ENCODE assay signal across 15 cellular contexts in the genomic region with DNA sequence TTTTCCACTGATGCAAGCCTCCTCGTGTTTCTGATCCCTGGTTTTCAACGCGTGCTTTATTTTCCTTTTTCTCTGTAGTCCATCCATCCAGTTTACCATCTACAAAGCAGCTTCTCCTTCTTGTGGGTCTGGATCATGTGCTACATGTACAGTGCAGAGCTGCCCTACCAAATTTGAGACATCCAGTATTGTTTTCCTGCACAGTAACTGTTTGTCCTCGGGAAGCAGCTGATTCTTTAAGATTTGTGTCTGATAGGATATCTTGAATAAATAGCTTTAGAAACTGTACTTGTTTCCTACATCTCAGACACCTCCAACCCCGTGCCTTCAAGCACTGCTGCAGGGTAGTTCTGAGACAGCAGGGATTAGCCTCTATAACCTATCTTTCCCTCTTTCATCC.
DNase-seq lines count a peak whose midpoint lies in the region; ATAC-seq and TF ChIP-seq lines count a peak whose summit lies in the region.
"Had no signal": no experiment of that assay in that cellular context is flagged by ENCODE, and none has a peak within 500 bp of the region (broad histone marks: within the 10 kb centered on the region; RNA-seq: fewer than 3 reads in every experiment).

No MANE protein-coding gene starts in this region.

- no peaks in the 10 kb centered on the region for H4K20me1 ChIP-seq in PC-3 (ENCODE audit: low read length)
- H4K20me1 ChIP-seq: BLaER1 treated with 17β-estradiol and CSF1 and Interleukin-3, amounts not matched to agents 10 nM and 100 nM had no signal

- DNase-seq in PC-3 (no peak), foreskin melanocyte (peak; percentile 96), NK-92 (lab: John Stamatoyannopoulos, UW; ENCODE audit: unreplicated experiment) (no peak), natural killer cell (no peak)
- no peak for DNase-seq in stimulated activated naive B cell treated with anti-CD40 and anti-IgM and Interleukin-4, amounts not matched to agents 10 μg/mL and 1 μg/mL and 100 μg/mL, for 72 hours
- DNase-seq: CD4-positive, CD25-positive, alpha-beta regulatory T cell; DMS79; HFFc6 had no signal

- peak overlapping the region; percentile 27 for H3K27ac Mint-ChIP-seq in stimulated activated naive B cell treated with anti-CD40 and anti-IgM and Interleukin-4, amounts not matched to agents 10 μg/mL and 1 μg/mL and 100 μg/mL, for 72 hours
- H3K27ac Mint-ChIP-seq in natural killer cell = no peak overlapping the region
- H3K27ac Mint-ChIP-seq: CD4-positive, CD25-positive, alpha-beta regulatory T cell; GM23338; HFFc6 had no signal

- no peaks in the 10 kb centered on the region for H3K79me2 ChIP-seq in PC-3 (ENCODE audit: low read length)

- no peak for ATAC-seq in PC-3
- no peak for ATAC-seq in stimulated activated naive B cell treated with anti-CD40 and anti-IgM and Interleukin-4, amounts not matched to agents 10 μg/mL and 1 μg/mL and 100 μg/mL, for 72 hours (replicated peaks)
- ATAC-seq in natural killer cell = no peak
- no peak for ATAC-seq in HG02763 (IDR thresholded peaks at IDR 0.05; ENCODE audit: unreplicated experiment)
- ATAC-seq: GM12878, GM23338, K562 had no signal

- intact Hi-C loops in PC-3 (cut with micrococcal nuclease) (no loop called here), natural killer cell (cut with micrococcal nuclease) (no loop called here)

- H3K4me3 ChIP-seq in PC-3 (ENCODE audit: low read length) = no peak overlapping the region
- H3K4me3 ChIP-seq: BLaER1 treated with 17β-estradiol and CSF1 and Interleukin-3, amounts not matched to agents 10 nM and 100 nM; GM12878; GM23338; HAP-1; K562 had no signal

- no peaks in the 10 kb centered on the region for H3K36me3 ChIP-seq in PC-3 (ENCODE audit: low read depth, low read length)
- H3K36me3 ChIP-seq: BLaER1 treated with 17β-estradiol and CSF1 and Interleukin-3, amounts not matched to agents 10 nM and 100 nM; HAP-1 had no signal

- POLR2A ChIA-PET in PC-3 (lab: Charles Lee; ENCODE audit: unreplicated experiment) = interaction anchor here (0.5 kb wide), 1 partner anchor 1027 kb away, joined by 3 read pairs; no protein-coding TSS in a partner anchor

- no peaks in the 10 kb centered on the region for H3K4me1 Mint-ChIP-seq in stimulated activated naive B cell treated with anti-CD40 and anti-IgM and Interleukin-4, amounts not matched to agents 10 μg/mL and 1 μg/mL and 100 μg/mL, for 72 hours
- H3K4me1 Mint-ChIP-seq in natural killer cell = no peaks in the 10 kb centered on the region

- no peaks in the 10 kb centered on the region for H3K27me3 ChIP-seq in PC-3 (ENCODE audit: low read length)
- H3K27me3 ChIP-seq: BLaER1 treated with 17β-estradiol and CSF1 and Interleukin-3, amounts not matched to agents 10 nM and 100 nM had no signal

- no peak overlapping the region for H2AFZ ChIP-seq in PC-3 (ENCODE audit: low read length)

- H3K4me3 Mint-ChIP-seq in stimulated activated naive B cell treated with anti-CD40 and anti-IgM and Interleukin-4, amounts not matched to agents 10 μg/mL and 1 μg/mL and 100 μg/mL, for 72 hours = no peak overlapping the region
- H3K4me3 Mint-ChIP-seq in natural killer cell = no peak overlapping the region
- H3K4me3 Mint-ChIP-seq: CD4-positive, CD25-positive, alpha-beta regulatory T cell; GM23338; HFFc6 had no signal

- BruUV-seq in PC-3 (replicated peaks; lab: Mats Ljungman, UMichigan) = no TSS peak

- CTCF ChIA-PET in PC-3 (lab: Charles Lee) = no interaction called here

- H3K9me3 Mint-ChIP-seq in stimulated activated naive B cell treated with anti-CD40 and anti-IgM and Interleukin-4, amounts not matched to agents 10 μg/mL and 1 μg/mL and 100 μg/mL, for 72 hours = peaks cover 3 to 4% of the 10 kb centered on the region in 2 donors
- peaks cover 6 to 7% of the 10 kb centered on the region in 2 donors for H3K9me3 Mint-ChIP-seq in natural killer cell
- H3K9me3 Mint-ChIP-seq: GM23338, HFFc6 had no signal

- no peak overlapping the region; the same call in 1 of the 2 replicates for H3K9ac ChIP-seq in PC-3 (ENCODE audit: low read length)
- H3K9ac ChIP-seq: BLaER1 treated with 17β-estradiol and CSF1 and Interleukin-3, amounts not matched to agents 10 nM and 100 nM had no signal

- no peaks in the 10 kb centered on the region for H3K9me3 ChIP-seq in PC-3 (ENCODE audit: low read length)
- H3K9me3 ChIP-seq: BLaER1 treated with 17β-estradiol and CSF1 and Interleukin-3, amounts not matched to agents 10 nM and 100 nM; HAP-1 had no signal

- H3F3A ChIP-seq in PC-3 (ENCODE audit: low read length, unreplicated experiment) = no peaks in the 10 kb centered on the region

- 0 out of 2 replicates have a peak overlapping the region, but pooled peaks have one; percentile 2 for H3K27ac ChIP-seq in PC-3 (ENCODE audit: low read length)
- H3K27ac ChIP-seq: BLaER1 treated with 17β-estradiol and CSF1 and Interleukin-3, amounts not matched to agents 10 nM and 100 nM; HL-60 had no signal

- no peak for TF ChIP-seq CTCF in PC-3 (conservative IDR thresholded peaks at IDR 0.05; ENCODE audit: low read depth, low read length)
- no peak for TF ChIP-seq CTCF in natural killer cell (IDR thresholded peaks at IDR 0.05)

- no peaks in the 10 kb centered on the region for H3K27me3 Mint-ChIP-seq in stimulated activated naive B cell treated with anti-CD40 and anti-IgM and Interleukin-4, amounts not matched to agents 10 μg/mL and 1 μg/mL and 100 μg/mL, for 72 hours
- H3K27me3 Mint-ChIP-seq in natural killer cell (ENCODE audit: low read depth in 2 of 2) = no peaks in the 10 kb centered on the region

- peaks cover 5% of the 10 kb centered on the region for H3K4me1 ChIP-seq in PC-3 (ENCODE audit: insufficient read depth, low read length)
- H3K4me1 ChIP-seq: HAP-1 had no signal

- no peaks in the 10 kb centered on the region for H3K9me2 ChIP-seq in PC-3 (replicated peaks; ENCODE audit: low read length)

- no peak overlapping the region for H3K4me2 ChIP-seq in PC-3 (ENCODE audit: low read length)
- H3K4me2 ChIP-seq: BLaER1 treated with 17β-estradiol and CSF1 and Interleukin-3, amounts not matched to agents 10 nM and 100 nM; GM23338 had no signal

- no peaks in the 10 kb centered on the region for H3K36me3 Mint-ChIP-seq in stimulated activated naive B cell treated with anti-CD40 and anti-IgM and Interleukin-4, amounts not matched to agents 10 μg/mL and 1 μg/mL and 100 μg/mL, for 72 hours
- H3K36me3 Mint-ChIP-seq in natural killer cell = no peaks in the 10 kb centered on the region
- H3K36me3 Mint-ChIP-seq: CD4-positive, CD25-positive, alpha-beta regulatory T cell had no signal
